ENCODE assay signal across 15 cellular contexts in the genomic region with DNA sequence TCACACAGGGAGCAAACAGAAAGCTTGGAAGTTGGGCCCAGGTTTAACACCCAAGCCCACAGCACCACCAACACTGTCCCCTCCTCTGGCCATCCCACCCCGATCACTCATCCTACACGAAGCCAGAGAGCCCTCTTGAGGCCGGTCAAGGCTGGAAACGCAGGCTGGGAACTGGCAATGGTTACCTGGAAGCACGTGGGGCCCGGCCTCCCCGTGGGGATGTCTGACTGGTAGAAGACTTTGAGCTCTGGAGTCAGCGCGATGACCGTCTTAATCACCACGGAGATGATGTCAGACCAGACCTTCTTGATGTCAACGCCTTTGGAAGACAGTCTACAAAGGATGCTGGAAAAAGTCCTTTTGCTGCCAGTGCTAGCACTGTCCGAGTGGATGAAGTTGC.
DNase-seq lines count a peak whose midpoint lies in the region; ATAC-seq and TF ChIP-seq lines count a peak whose summit lies in the region.
"Had no signal": no experiment of that assay in that cellular context is flagged by ENCODE, and none has a peak within 500 bp of the region (broad histone marks: within the 10 kb centered on the region; RNA-seq: fewer than 3 reads in every experiment).

No MANE protein-coding gene starts in this region.

- H3K9me3 ChIP-seq in A673 (ENCODE audit: low read depth, low read length, poor library complexity, severe bottlenecking), result no peaks in the 10 kb centered on the region
- H3K9me3 ChIP-seq: BLaER1 treated with 17β-estradiol and CSF1 and Interleukin-3, amounts not matched to agents 10 nM and 100 nM; body of pancreas; esophagus squamous epithelium had no signal

- no peaks in the 10 kb centered on the region for H3K4me1 ChIP-seq in A673 (ENCODE audit: insufficient read depth, low read length, poor library complexity, severe bottlenecking)

- POLR2A ChIA-PET in A673 (lab: Charles Lee; ENCODE audit: low non-redundant PET), result no interaction called here

- no peak for ATAC-seq in GM21447 (IDR thresholded peaks at IDR 0.05; ENCODE audit: unreplicated experiment)
- ATAC-seq: body of pancreas, left colon had no signal

- DNase-seq in A673 (ENCODE audit: low spot score) (peak; percentile 11), HFF-Myc (ENCODE audit: extremely low read depth, low read depth) (no peak), cerebellar cortex (ENCODE audit: low spot score) (peak; percentile 52), kidney tubule cell (ENCODE audit: low spot score) (peak; percentile 39), NCI-H2029 treated with DMSO at 0.1 percent for 48 hours (lab: John Stamatoyannopoulos, UW) (no peak), NOMO-1 treated with dmso at 0.1 percent for 144 hours (lab: John Stamatoyannopoulos, UW; ENCODE audit: unreplicated experiment) (no peak), posterior vena cava (ENCODE audit: low spot score) (no peak)
- DNase-seq: activated T-cell treated with anti-CD3 and anti-CD28 coated beads, Interleukin-2, amount 50 U/mL, for 1 hour; body of pancreas; esophagus squamous epithelium; HCEC 1CT; left colon had no signal

- H3K27me3 ChIP-seq in A673 (replicated peaks; ENCODE audit: insufficient read depth, low read depth, low read length, poor library complexity), result no peaks in the 10 kb centered on the region
- H3K27me3 ChIP-seq: BLaER1 treated with 17β-estradiol and CSF1 and Interleukin-3, amounts not matched to agents 10 nM and 100 nM; body of pancreas; esophagus squamous epithelium had no signal

- no peaks in the 10 kb centered on the region for H3K36me3 ChIP-seq in A673 (ENCODE audit: insufficient read depth, low read length, poor library complexity, severe bottlenecking)

- TF ChIP-seq CTCF in A673 (conservative IDR thresholded peaks at IDR 0.05; ENCODE audit: low read depth, low read length) (0 out of 2 replicates have a peak, but pooled peaks have one; percentile 21), HFF-Myc (IDR thresholded peaks at IDR 0.05; ENCODE audit: low read depth, low read length, missing control alignments) (peak; percentile 18)

- H3K4me3 ChIP-seq in A673 (ENCODE audit: low read depth, low read length, poor library complexity, severe bottlenecking), result no peak overlapping the region
- no peak overlapping the region for H3K4me3 ChIP-seq in HFF-Myc (replicated peaks; ENCODE audit: low read depth, low read length)
- H3K4me3 ChIP-seq: BLaER1 treated with 17β-estradiol and CSF1 and Interleukin-3, amounts not matched to agents 10 nM and 100 nM; body of pancreas; esophagus squamous epithelium had no signal

- CTCF ChIA-PET in A673 (lab: Charles Lee), result no interaction called here

- intact Hi-C loops in A673 (cut with micrococcal nuclease; ENCODE audit: unreplicated experiment), result no loop called here
- intact Hi-C loops in posterior vena cava (cut with DNase I), result loop anchor here in 1 of 2 donors (10.0 kb wide), 1 partner anchor 304 kb away; no protein-coding TSS in a partner anchor

- H3K27ac ChIP-seq in A673 (ENCODE audit: low read depth, low read length, poor library complexity, severe bottlenecking), result no peak overlapping the region
- H3K27ac ChIP-seq: BLaER1 treated with 17β-estradiol and CSF1 and Interleukin-3, amounts not matched to agents 10 nM and 100 nM; body of pancreas; esophagus squamous epithelium; VCaP had no signal

- no TSS peak for BruUV-seq in A673 (replicated peaks; lab: Mats Ljungman, UMichigan)

Comparison
In these comparisons a context has a peak if more than half of its experiments do, and no peak if none do; other contexts are left out.
1. DNase-seq: peak in A673 (single experiment), cerebellar cortex (single experiment) and kidney tubule cell (single experiment); none in HFF-Myc (single experiment), NCI-H2029 treated with DMSO at 0.1 percent for 48 hours (single experiment), NOMO-1 treated with dmso at 0.1 percent for 144 hours (single experiment) and posterior vena cava (single experiment).